In genomic region chr19:27795369-27795768, GRCh38 we compare ENCODE assay signal across 1 cellular context.
TF ChIP-seq lines count a peak whose summit lies in the region.

No MANE protein-coding gene starts in this region.

TF ChIP-seq in K562, 482 proteins besides CTCF, POLR2A, EP300 and RAD21 (continued from another document):
- no peak for TF ChIP-seq MITF (IDR thresholded peaks at IDR 0.05)
- no peak for TF ChIP-seq U2AF2 (optimal IDR thresholded peaks at IDR 0.05; ENCODE audit: low read depth, low read length)
- TF ChIP-seq ZEB2 (IDR thresholded peaks at IDR 0.05) = no peak
- TF ChIP-seq PHTF2 (CRISPR knock-in tag; IDR thresholded peaks at IDR 0.05) = no peak
- no peak for TF ChIP-seq CHCHD3 (CRISPR knock-in tag; IDR thresholded peaks at IDR 0.05)
- no peak for TF ChIP-seq POLR2AphosphoS5 (IDR thresholded peaks at IDR 0.05; ENCODE audit: control insufficient read depth, insufficient read depth, low read depth, low read length)
- no peak for TF ChIP-seq ZNF449 (CRISPR knock-in tag; IDR thresholded peaks at IDR 0.05)
- TF ChIP-seq ZNF668 (CRISPR knock-in tag; IDR thresholded peaks at IDR 0.05) = no peak
- TF ChIP-seq XRCC3 (IDR thresholded peaks at IDR 0.05) = no peak
- no peak for TF ChIP-seq RBM39 (optimal IDR thresholded peaks at IDR 0.05; ENCODE audit: low read depth, low read length)
TF ChIP-seq in K562: peak in this region for 0.
